8 cellular contexts compared by ENCODE assay signal in genomic region chr4:2931765-2932560, GRCh38. TPM values are rescaled to one million over a fixed set of nuclear protein-coding genes. Genes with fewer than 3 reads are reported as not detected.
A peak's percentile ranks its signal among the peaks of the same experiment; 100 is the strongest.
DNase-seq lines count a peak whose midpoint lies in the region; ATAC-seq and TF ChIP-seq lines count a peak whose summit lies in the region.

No MANE protein-coding gene starts in this region.

- H3K4me3 ChIP-seq in liver (ENCODE audit: low read depth in 1 of 3, low read length in 3 of 3) = no peak overlapping the region

- H3K4me1 ChIP-seq in liver (ENCODE audit: control insufficient read depth in 4 of 4, insufficient read depth in 4 of 4, low read length in 3 of 4) = peaks cover 9 to 34% (median 25%) of the 10 kb centered on the region in 4 donors

- peak overlapping the region; percentile 52 for H3K4me3 Mint-ChIP-seq in activated naive CD4-positive, alpha-beta T cell treated with anti-CD3 and anti-CD28 coated beads, Interleukin-2, amount 10 ng/mL, durations not matched to agents 7 days and 5 days
- H3K4me3 Mint-ChIP-seq in type B pancreatic cell = peak overlapping the region; percentile 87

- no peak overlapping the region for H3K9ac ChIP-seq in liver (ENCODE audit: low read depth in 1 of 2, low read length in 2 of 2)

- H3K27ac Mint-ChIP-seq in activated naive CD4-positive, alpha-beta T cell treated with anti-CD3 and anti-CD28 coated beads, Interleukin-2, amount 10 ng/mL, durations not matched to agents 7 days and 5 days = peak overlapping the region; percentile 85
- H3K27ac Mint-ChIP-seq in type B pancreatic cell = peak overlapping the region; percentile 41

- TF ChIP-seq RAD21 in liver (IDR thresholded peaks at IDR 0.05) = peak in 1 of 2 donors; percentile 30

- H3K36me3 Mint-ChIP-seq in activated naive CD4-positive, alpha-beta T cell treated with anti-CD3 and anti-CD28 coated beads, Interleukin-2, amount 10 ng/mL, durations not matched to agents 7 days and 5 days = peaks cover 34% of the 10 kb centered on the region
- H3K36me3 Mint-ChIP-seq in type B pancreatic cell = peaks cover 10% of the 10 kb centered on the region

- H3K27ac ChIP-seq in liver (ENCODE audit: low read depth in 1 of 2, low read length in 2 of 2) = peak overlapping the region; percentile 4 to 10

- peak; percentile 17 for DNase-seq in COLO668 (lab: John Stamatoyannopoulos, UW; ENCODE audit: unreplicated experiment)
- DNase-seq in NOMO-1 treated with DMSO at 0.1 percent for 48 hours (lab: John Stamatoyannopoulos, UW; ENCODE audit: unreplicated experiment) = peak; percentile 87
- peak; percentile 76 for DNase-seq in activated naive CD4-positive, alpha-beta T cell treated with anti-CD3 and anti-CD28 coated beads, Interleukin-2, amount 10 ng/mL, durations not matched to agents 7 days and 5 days
- DNase-seq in type B pancreatic cell (ENCODE audit: extremely low spot score, unreplicated experiment) = no peak
- DNase-seq in HT-29 (ENCODE audit: low spot score) = no peak
- DNase-seq in NCI-H2171 (lab: John Stamatoyannopoulos, UW) = no peak

- H3K9me3 ChIP-seq in liver (ENCODE audit: control insufficient read depth in 4 of 4, low read length in 3 of 4) = no peaks in the 10 kb centered on the region

- no peaks in the 10 kb centered on the region for H3K27me3 Mint-ChIP-seq in activated naive CD4-positive, alpha-beta T cell treated with anti-CD3 and anti-CD28 coated beads, Interleukin-2, amount 10 ng/mL, durations not matched to agents 7 days and 5 days
- no peaks in the 10 kb centered on the region for H3K27me3 Mint-ChIP-seq in type B pancreatic cell

- no peaks in the 10 kb centered on the region for H3K27me3 ChIP-seq in liver (ENCODE audit: control insufficient read depth in 4 of 4, insufficient read depth in 4 of 4, low read length in 3 of 4)

- no peak for TF ChIP-seq CTCF in liver (IDR thresholded peaks at IDR 0.05; ENCODE audit: low read depth, low read length, missing input control)
- TF ChIP-seq CTCF in type B pancreatic cell (conservative IDR thresholded peaks at IDR 0.05) = no peak

- H3K9me3 Mint-ChIP-seq in activated naive CD4-positive, alpha-beta T cell treated with anti-CD3 and anti-CD28 coated beads, Interleukin-2, amount 10 ng/mL, durations not matched to agents 7 days and 5 days = no peaks in the 10 kb centered on the region
- H3K9me3 Mint-ChIP-seq in type B pancreatic cell = no peaks in the 10 kb centered on the region

- ATAC-seq in GM21576 (IDR thresholded peaks at IDR 0.05; ENCODE audit: unreplicated experiment) = peak; percentile 41

- CTCF ChIA-PET in activated naive CD4-positive, alpha-beta T cell treated with anti-CD3 and anti-CD28 coated beads, Interleukin-2, amount 10 ng/mL, durations not matched to agents 7 days and 5 days (lab: Charles Lee) = interaction anchor here (0.6 kb wide), 2 partner anchors 10 to 391 kb away, joined by 3 read pairs; no protein-coding TSS in a partner anchor

- 80% methylated on average over 35 of the region's 35 CpGs for WGBS in liver

- peaks cover under 1 to 18% (median 8%) of the 10 kb centered on the region in 4 donors for H3K36me3 ChIP-seq in liver (ENCODE audit: control insufficient read depth in 4 of 4, insufficient read depth in 3 of 4, low read depth in 1 of 4, low read length in 3 of 4)

- H3K4me1 Mint-ChIP-seq in activated naive CD4-positive, alpha-beta T cell treated with anti-CD3 and anti-CD28 coated beads, Interleukin-2, amount 10 ng/mL, durations not matched to agents 7 days and 5 days = peaks cover 39% of the 10 kb centered on the region
- peaks cover 18% of the 10 kb centered on the region for H3K4me1 Mint-ChIP-seq in type B pancreatic cell (ENCODE audit: unreplicated experiment)

TF ChIP-seq in liver, 16 proteins besides CTCF, POLR2A, EP300 and RAD21:
- no peak for TF ChIP-seq FOXA1 (IDR thresholded peaks at IDR 0.05)
- TF ChIP-seq RXRA (IDR thresholded peaks at IDR 0.05) = no peak
- TF ChIP-seq EGR1 (IDR thresholded peaks at IDR 0.05; ENCODE audit: low read depth in 2 of 2) = no peak

RNA-seq across cellular contexts. Expression of gene NOP14, which starts 31.2 kb away (rescaled TPM):
- total RNA-seq in liver (10 to 100 TPM; 10.5 to 22.9 TPM), type B pancreatic cell (ENCODE audit: low replicate concordance) (32.4 and 33.8 TPM in 2 replicates)
- 10 to 100 TPM; 12.6 to 16.2 TPM for polyA plus RNA-seq in liver
- 26.2 and 29.2 TPM in 2 replicates for total RNA-seq in HT-29 (2014; rRNA removed; shearing (Covaris generic))

RNA-seq across cellular contexts. Expression of gene GRK4, which starts 31.4 kb away (rescaled TPM):
- total RNA-seq in liver = 1 to 10 TPM; 2.0 to 2.2 TPM
- 1 to 10 TPM; 1.0 to 1.6 TPM for polyA plus RNA-seq in liver
- total RNA-seq in type B pancreatic cell (ENCODE audit: low replicate concordance) = 8.9 and 9.3 TPM in 2 replicates
- 2.3 and 3.7 TPM in 2 replicates for total RNA-seq in HT-29 (2014; rRNA removed; shearing (Covaris generic))

Comparison
In these comparisons a context has a peak if more than half of its experiments do, and no peak if none do; other contexts are left out.
1. DNase-seq: peak in COLO668 (single experiment), NOMO-1 treated with DMSO at 0.1 percent for 48 hours (single experiment) and activated naive CD4-positive, alpha-beta T cell treated with anti-CD3 and anti-CD28 coated beads, Interleukin-2, amount 10 ng/mL, durations not matched to agents 7 days and 5 days (single experiment); none in type B pancreatic cell (single experiment), HT-29 (single experiment) and NCI-H2171 (single experiment).